In the genomic region with DNA sequence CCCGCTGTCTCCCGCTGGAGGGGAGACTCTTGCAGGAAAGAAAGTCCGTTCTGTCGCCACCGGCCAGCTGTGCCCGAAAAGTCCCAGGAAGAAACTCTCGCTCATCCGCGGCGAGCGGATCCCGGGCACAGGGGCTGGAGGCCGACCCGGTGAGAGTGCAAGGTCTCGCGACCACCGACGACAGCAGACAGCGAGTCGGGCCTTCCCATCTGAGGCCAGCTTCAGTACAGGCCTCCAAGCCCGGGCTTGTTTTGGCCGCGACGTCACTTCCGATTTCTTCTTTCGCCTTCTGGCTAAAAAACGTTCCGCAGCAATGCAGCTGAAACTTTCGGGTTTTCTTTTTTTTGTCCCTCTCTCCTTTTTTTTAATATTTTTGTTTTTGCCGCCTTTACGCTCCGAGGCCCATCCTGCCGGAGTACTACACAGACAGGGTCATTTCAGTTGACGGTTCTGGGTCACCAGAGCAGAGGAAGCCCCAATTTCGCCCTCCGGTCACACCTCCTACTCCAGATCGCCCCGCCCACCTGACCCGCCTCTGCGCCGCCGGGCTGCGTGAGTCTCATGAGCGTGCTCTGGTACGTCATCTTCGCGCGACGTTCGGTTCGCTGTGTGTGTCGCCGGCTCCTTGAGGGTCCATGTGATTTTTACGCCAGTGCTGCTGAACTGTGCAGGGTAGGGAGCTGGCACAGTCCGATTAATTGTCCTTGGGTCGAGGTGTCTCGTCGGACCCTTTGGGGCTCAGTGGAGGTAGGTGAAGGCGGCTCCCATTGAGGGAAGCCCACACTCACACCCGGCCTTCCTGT, we compare ENCODE assay signal across 8 cellular contexts.
DNase-seq lines count a peak whose midpoint lies in the region; ATAC-seq and TF ChIP-seq lines count a peak whose summit lies in the region.

ANKRA2 (minus strand) TSS at position 474 of the 803 bp plus-strand sequence. CDS start 2,758 bp downstream, outside the sequence.
A gene with protein sequence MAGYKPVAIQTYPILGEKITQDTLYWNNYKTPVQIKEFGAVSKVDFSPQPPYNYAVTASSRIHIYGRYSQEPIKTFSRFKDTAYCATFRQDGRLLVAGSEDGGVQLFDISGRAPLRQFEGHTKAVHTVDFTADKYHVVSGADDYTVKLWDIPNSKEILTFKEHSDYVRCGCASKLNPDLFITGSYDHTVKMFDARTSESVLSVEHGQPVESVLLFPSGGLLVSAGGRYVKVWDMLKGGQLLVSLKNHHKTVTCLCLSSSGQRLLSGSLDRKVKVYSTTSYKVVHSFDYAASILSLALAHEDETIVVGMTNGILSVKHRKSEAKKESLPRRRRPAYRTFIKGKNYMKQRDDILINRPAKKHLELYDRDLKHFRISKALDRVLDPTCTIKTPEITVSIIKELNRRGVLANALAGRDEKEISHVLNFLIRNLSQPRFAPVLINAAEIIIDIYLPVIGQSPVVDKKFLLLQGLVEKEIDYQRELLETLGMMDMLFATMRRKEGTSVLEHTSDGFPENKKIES (plus strand): TSS at position 578 of the 803 bp plus-strand sequence. CDS start 1,602 bp downstream, outside the sequence.

- H3K9me3 Mint-ChIP-seq in activated naive CD4-positive, alpha-beta T cell treated with anti-CD3 and anti-CD28 coated beads, Interleukin-2, amount 50 U/mL, for 24 hours: no peaks in the 10 kb centered on the region

- H3K4me3 ChIP-seq in GM06990 (replicated peaks; ENCODE audit: low read depth, low read length): peak within 1 kb of the TSS; percentile 91

- no peak for TF ChIP-seq CTCF in GM06990 (IDR thresholded peaks at IDR 0.05; ENCODE audit: insufficient read depth, low read length, poor library complexity, severe bottlenecking)

- ATAC-seq in HG02588 (IDR thresholded peaks at IDR 0.05; ENCODE audit: unreplicated experiment) (peak; percentile 97), SK-N-SH treated with all-trans-retinoic acid at 6 μM for 48 hours (peak; percentile 92)

- H3K4me3 Mint-ChIP-seq in activated naive CD4-positive, alpha-beta T cell treated with anti-CD3 and anti-CD28 coated beads, Interleukin-2, amount 50 U/mL, for 24 hours: peak within 1 kb of the TSS; percentile 100

- H3K36me3 ChIP-seq in GM06990 (ENCODE audit: control insufficient read depth, insufficient read depth, low read length): no peaks in the 10 kb centered on the region

- H3K27me3 ChIP-seq in GM06990 (replicated peaks; ENCODE audit: control insufficient read depth, insufficient read depth, low read length): no peaks in the 10 kb centered on the region

- peak; percentile 98 for DNase-seq in GM06990 (ENCODE audit: extremely low read depth, insufficient read length)
- DNase-seq in NCI-H1092 (lab: John Stamatoyannopoulos, UW): peak; percentile 91
- DNase-seq in germinal center (ENCODE audit: low spot score): peak; percentile 88
- peak; percentile 91 for DNase-seq in non-pigmented ciliary epithelial cell (ENCODE audit: low read depth)
- DNase-seq in superior temporal gyrus (ENCODE audit: extremely low spot score): peak; percentile 99

- H3K27ac Mint-ChIP-seq in activated naive CD4-positive, alpha-beta T cell treated with anti-CD3 and anti-CD28 coated beads, Interleukin-2, amount 50 U/mL, for 24 hours: peak within 1 kb of the TSS; percentile 100

- H3K27me3 Mint-ChIP-seq in activated naive CD4-positive, alpha-beta T cell treated with anti-CD3 and anti-CD28 coated beads, Interleukin-2, amount 50 U/mL, for 24 hours: no peaks in the 10 kb centered on the region

- peaks cover 49% of the 10 kb centered on the region for H3K4me1 Mint-ChIP-seq in activated naive CD4-positive, alpha-beta T cell treated with anti-CD3 and anti-CD28 coated beads, Interleukin-2, amount 50 U/mL, for 24 hours

- H3K36me3 Mint-ChIP-seq in activated naive CD4-positive, alpha-beta T cell treated with anti-CD3 and anti-CD28 coated beads, Interleukin-2, amount 50 U/mL, for 24 hours: peaks cover 10% of the 10 kb centered on the region

TF ChIP-seq in SK-N-SH treated with all-trans-retinoic acid at 6 μM for 48 hours, 23 proteins besides CTCF, POLR2A, EP300 and RAD21:
- TF ChIP-seq, protein P1, sequence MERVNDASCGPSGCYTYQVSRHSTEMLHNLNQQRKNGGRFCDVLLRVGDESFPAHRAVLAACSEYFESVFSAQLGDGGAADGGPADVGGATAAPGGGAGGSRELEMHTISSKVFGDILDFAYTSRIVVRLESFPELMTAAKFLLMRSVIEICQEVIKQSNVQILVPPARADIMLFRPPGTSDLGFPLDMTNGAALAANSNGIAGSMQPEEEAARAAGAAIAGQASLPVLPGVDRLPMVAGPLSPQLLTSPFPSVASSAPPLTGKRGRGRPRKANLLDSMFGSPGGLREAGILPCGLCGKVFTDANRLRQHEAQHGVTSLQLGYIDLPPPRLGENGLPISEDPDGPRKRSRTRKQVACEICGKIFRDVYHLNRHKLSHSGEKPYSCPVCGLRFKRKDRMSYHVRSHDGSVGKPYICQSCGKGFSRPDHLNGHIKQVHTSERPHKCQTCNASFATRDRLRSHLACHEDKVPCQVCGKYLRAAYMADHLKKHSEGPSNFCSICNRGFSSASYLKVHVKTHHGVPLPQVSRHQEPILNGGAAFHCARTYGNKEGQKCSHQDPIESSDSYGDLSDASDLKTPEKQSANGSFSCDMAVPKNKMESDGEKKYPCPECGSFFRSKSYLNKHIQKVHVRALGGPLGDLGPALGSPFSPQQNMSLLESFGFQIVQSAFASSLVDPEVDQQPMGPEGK (CRISPR knock-in tag; IDR thresholded peaks at IDR 0.05; ENCODE audit: borderline replicate concordance): no peak
- TF ChIP-seq OSR1 (CRISPR knock-in tag; IDR thresholded peaks at IDR 0.05): no peak
- TF ChIP-seq SNAI2 (CRISPR knock-in tag; IDR thresholded peaks at IDR 0.05): no peak
- no peak for TF ChIP-seq ISL1 (CRISPR knock-in tag; IDR thresholded peaks at IDR 0.05)
- TF ChIP-seq RARB (CRISPR knock-in tag; IDR thresholded peaks at IDR 0.05): no peak
- no peak for TF ChIP-seq ZNF8 (CRISPR knock-in tag; IDR thresholded peaks at IDR 0.05)
- no peak for TF ChIP-seq ESRRG (CRISPR knock-in tag; IDR thresholded peaks at IDR 0.05)
- no peak; the same call in 1 of the 2 replicates for TF ChIP-seq TCF4 (CRISPR knock-in tag; IDR thresholded peaks at IDR 0.05; ENCODE audit: borderline replicate concordance)
- TF ChIP-seq ZFP30 (CRISPR knock-in tag; IDR thresholded peaks at IDR 0.05): no peak
- TF ChIP-seq BACH2 (CRISPR knock-in tag; IDR thresholded peaks at IDR 0.05; ENCODE audit: borderline replicate concordance): no peak
- no peak for TF ChIP-seq TOX (CRISPR knock-in tag; IDR thresholded peaks at IDR 0.05; ENCODE audit: borderline replicate concordance)

Comparison
In these comparisons a context has a peak if more than half of its experiments do, and no peak if none do; other contexts are left out.
1. Peak in every context shown above with its lines: DNase-seq, ATAC-seq and H3K4me3 ChIP-seq.